In the genomic region with DNA sequence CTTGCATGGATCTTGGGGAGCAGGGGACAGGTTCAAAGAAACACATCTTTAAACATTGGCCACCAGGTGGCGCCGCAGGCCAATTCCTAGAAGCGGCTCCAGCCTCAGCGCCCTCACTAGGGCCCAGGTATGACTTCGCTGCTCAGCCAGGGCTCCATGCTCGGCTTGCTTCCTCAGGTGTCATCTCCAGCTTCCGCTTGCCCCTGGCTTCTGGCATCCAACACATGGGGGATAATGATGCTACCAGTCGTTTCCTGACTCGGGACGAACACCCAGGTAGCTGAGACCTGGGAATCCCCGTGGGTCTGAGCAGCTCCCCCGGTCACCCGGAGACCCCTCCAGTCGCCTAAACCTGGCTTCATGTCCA, we compare ENCODE assay signal across 8 cellular contexts. TPM values are rescaled to one million over a fixed set of nuclear protein-coding genes. Genes with fewer than 3 reads are reported as not detected.
DNase-seq lines count a peak whose midpoint lies in the region; ATAC-seq and TF ChIP-seq lines count a peak whose summit lies in the region.

No MANE protein-coding gene starts in this region.

- H3K9me3 Mint-ChIP-seq in T-cell = no peaks in the 10 kb centered on the region

- peaks cover 9 to 18% (median 14%) of the 10 kb centered on the region in 3 donors for H3K4me1 Mint-ChIP-seq in T-cell

- peak overlapping the region in 1 of 2 donors; percentile 41 for H3K27ac Mint-ChIP-seq in T-cell

- intact Hi-C loops in left cardiac atrium (cut with DNase I) = loop anchor here (1.0 to 5.0 kb wide), 2 partner anchors 134 to 136 kb away; no protein-coding TSS in a partner anchor

- H3K36me3 Mint-ChIP-seq in T-cell = no peaks in the 10 kb centered on the region

- ATAC-seq in T-cell (replicated peaks in 1 of 4) (peak; percentile 92 to 97 (median 96)), left cardiac atrium (peak; percentile 84 to 90)

- DNase-seq in AG09319 (ENCODE audit: extremely low read depth, low read depth) (no peak), GM19238 (ENCODE audit: insufficient read length, low spot score) (peak; percentile 76), NCI-H1105 (lab: John Stamatoyannopoulos, UW) (peak; percentile 81), T-cell (peak; percentile 71 to 92 (median 86)), left cardiac atrium (peak; percentile 88), retina (peak; percentile 82), GOT3 (lab: John Stamatoyannopoulos, UW) (no peak)
- peak; percentile 81 for DNase-seq in activated naive CD8-positive, alpha-beta T cell treated with anti-CD3 and anti-CD28 coated beads, Interleukin-2, amount 50 U/mL, for 16 hours (ENCODE audit: low read depth, low spot score)

- H3K4me3 Mint-ChIP-seq in T-cell = no peak overlapping the region

- CTCF ChIA-PET in T-cell (lab: Charles Lee) = interaction anchor here (2.0 to 2.8 kb wide), 3 partner anchors 39 to 41 kb away, joined by 5 to 20 read pairs (median 16); no protein-coding TSS in a partner anchor

- H3K27me3 Mint-ChIP-seq in T-cell = peaks cover 20 to 21% of the 10 kb centered on the region in 2 donors

- POLR2A ChIA-PET in T-cell (lab: Charles Lee) = interaction anchor here in 1 of 2 donors (1.0 kb wide), 1 partner anchor 38 kb away, joined by 4 read pairs; no protein-coding TSS in a partner anchor

- peak; percentile 68 for TF ChIP-seq CTCF in AG09319 (IDR thresholded peaks at IDR 0.05; ENCODE audit: low read depth, low read length)

RNA-seq across cellular contexts. Expression of gene MEX3A, which starts 8.5 kb away (rescaled TPM):
- total RNA-seq in T-cell (under 1 TPM; 0.03 to 0.58 (median 0.20) TPM), left cardiac atrium (under 1 TPM; 0.15 to 0.42 TPM)

RNA-seq across cellular contexts. Expression of gene LMNA, which starts 23.7 kb away (rescaled TPM):
- total RNA-seq in T-cell = 100 to 1,000 TPM in 2 of 5 donors, 10 to 100 TPM in 3; 40.3 to 970 (median 57.3) TPM
- total RNA-seq in left cardiac atrium = 100 to 1,000 TPM; 264 to 384 TPM

RNA-seq across cellular contexts. Expression of gene RAB25, which starts 29.8 kb away (rescaled TPM):
- total RNA-seq in T-cell = 1 to 10 TPM in 3 of 5 donors, under 1 TPM in 2; 0.26 to 2.3 (median 1.9) TPM
- not detected for total RNA-seq in left cardiac atrium

RNA-seq across cellular contexts. Expression of gene LAMTOR2, which starts 36.2 kb away (rescaled TPM):
- total RNA-seq in T-cell (10 to 100 TPM; 21.5 to 37.8 (median 35.2) TPM), left cardiac atrium (10 to 100 TPM; 48.9 to 54.4 TPM)

RNA-seq across cellular contexts. Expression of gene UBQLN4, which starts 37.2 kb away (rescaled TPM):
- 10 to 100 TPM; 21.9 to 39.6 (median 37.9) TPM for total RNA-seq in T-cell
- total RNA-seq in left cardiac atrium = 10 to 100 TPM; 23.6 to 27.2 TPM

Comparison
In these comparisons a context has a peak if more than half of its experiments do, and no peak if none do; other contexts are left out.
1. DNase-seq: peak in GM19238 (single experiment), NCI-H1105 (single experiment), T-cell (34 of 34), activated naive CD8-positive, alpha-beta T cell treated with anti-CD3 and anti-CD28 coated beads, Interleukin-2, amount 50 U/mL, for 16 hours (single experiment), left cardiac atrium (single experiment) and retina (single experiment); none in AG09319 (single experiment) and GOT3 (single experiment).